In genomic region chr17:31008374-31009035, GRCh38 we compare ENCODE assay signal across 8 cellular contexts. TPM values are rescaled to one million over a fixed set of nuclear protein-coding genes. Genes with fewer than 3 reads are reported as not detected.
DNase-seq lines count a peak whose midpoint lies in the region; ATAC-seq and TF ChIP-seq lines count a peak whose summit lies in the region.

No MANE protein-coding gene starts in this region.

- DNase-seq in GM13977 (ENCODE audit: low spot score) (peak; percentile 72), HuH-7 (ENCODE audit: low spot score) (peak; percentile 65), WTC11 (ENCODE audit: low spot score) (peak; percentile 78), cardiac fibroblast (ENCODE audit: low read depth in 2 of 2) (peak; percentile 67 to 72), iPS-NIHi7 (ENCODE audit: extremely low spot score) (peak; percentile 73)

- H3K9me3 ChIP-seq in skeletal muscle satellite cell (replicated peaks; ENCODE audit: low read length) = no peaks in the 10 kb centered on the region

- no peaks in the 10 kb centered on the region for H3K36me3 ChIP-seq in skeletal muscle satellite cell (ENCODE audit: insufficient read depth, low read length)

- no peak overlapping the region for H3K27ac Mint-ChIP-seq in WTC11

- peaks cover 17% of the 10 kb centered on the region for H3K4me1 ChIP-seq in skeletal muscle satellite cell (ENCODE audit: control insufficient read depth, insufficient read depth, low read length)

- H3K9me3 Mint-ChIP-seq in WTC11 = no peaks in the 10 kb centered on the region

- CTCF ChIA-PET in WTC11 (lab: Charles Lee) = interaction anchor here (0.6 to 1.6 kb wide), 11 partner anchors 9 to 860 kb away, joined by 3 to 6 read pairs (median 4); partner anchors contain the start of genes ADAP2 and RNF135

- peak overlapping the region; percentile 87 for H3K4me3 Mint-ChIP-seq in WTC11

- H3K27me3 ChIP-seq in skeletal muscle satellite cell (ENCODE audit: control insufficient read depth, insufficient read depth, low read length) = no peaks in the 10 kb centered on the region

- H3K4me2 ChIP-seq in skeletal muscle satellite cell (ENCODE audit: low read length) = peak overlapping the region; percentile 70

- peaks cover 46% of the 10 kb centered on the region for H3K27me3 Mint-ChIP-seq in WTC11 (ENCODE audit: low read depth)

- peaks cover 17% of the 10 kb centered on the region for H3K4me1 Mint-ChIP-seq in WTC11

- TF ChIP-seq CTCF in GM13977 (IDR thresholded peaks at IDR 0.05; ENCODE audit: extremely low read depth, insufficient read depth, missing control alignments) = no peak
- TF ChIP-seq CTCF in WTC11 (IDR thresholded peaks at IDR 0.05) = no peak
- peak; percentile 3 for TF ChIP-seq CTCF in cardiac fibroblast (IDR thresholded peaks at IDR 0.05; ENCODE audit: low read depth, low read length)

- in situ Hi-C loops in GM13977 (cut with MboI; ENCODE audit: low pct_unique_long_range_greater_than_20kb, low sequenced_read_pairs, unreplicated experiment) = no loop called here

- no peak overlapping the region for H3K9ac ChIP-seq in skeletal muscle satellite cell (ENCODE audit: low read depth, low read length)

- POLR2A ChIA-PET in WTC11 (lab: Charles Lee) = interaction anchor here (0.6 to 2.5 kb wide), 7 partner anchors 12 to 102 kb away, joined by 3 to 9 read pairs (median 4); partner anchors contain the start of genes NF1, RNF135 and TEFM

- H3K4me3 ChIP-seq in cardiac fibroblast (replicated peaks in 1 of 2; ENCODE audit: low read depth in 2 of 2, low read length in 2 of 2) (peak overlapping the region; percentile 45 to 53), skeletal muscle satellite cell (ENCODE audit: low read length) (peak overlapping the region; percentile 43)

- no peaks in the 10 kb centered on the region for H3K36me3 Mint-ChIP-seq in WTC11

- ATAC-seq in WTC11 = peak; percentile 92
- no peak for ATAC-seq in HG03139 (IDR thresholded peaks at IDR 0.05; ENCODE audit: unreplicated experiment)
- ATAC-seq in HG02623 (IDR thresholded peaks at IDR 0.05; ENCODE audit: unreplicated experiment) = no peak

TF ChIP-seq in WTC11, 78 proteins besides CTCF, POLR2A, EP300 and RAD21 (continues in another document):
- peak; percentile 95 for TF ChIP-seq HMGXB4 (CRISPR knock-in tag; IDR thresholded peaks at IDR 0.05)
- no peak for TF ChIP-seq NR2C2 (CRISPR knock-in tag; IDR thresholded peaks at IDR 0.05)
- TF ChIP-seq ATF6 (CRISPR knock-in tag; IDR thresholded peaks at IDR 0.05) = no peak
- TF ChIP-seq MAX (CRISPR knock-in tag; IDR thresholded peaks at IDR 0.05) = 0 out of 2 replicates have a peak, but pooled peaks have one; percentile 29
- peak; percentile 44; the same call in 1 of the 2 replicates for TF ChIP-seq FOXK1 (CRISPR knock-in tag; IDR thresholded peaks at IDR 0.05)
- peak; percentile 53; the same call in 1 of the 2 replicates for TF ChIP-seq ARID4B (CRISPR knock-in tag; IDR thresholded peaks at IDR 0.05; ENCODE audit: borderline replicate concordance)
- 0 out of 2 replicates have a peak, but pooled peaks have one; percentile 24 for TF ChIP-seq ZNF281 (CRISPR knock-in tag; IDR thresholded peaks at IDR 0.05)
- no peak for TF ChIP-seq ZNF423 (CRISPR knock-in tag; IDR thresholded peaks at IDR 0.05)
- TF ChIP-seq E2F5 (CRISPR knock-in tag; IDR thresholded peaks at IDR 0.05) = peak; percentile 16; the same call in 1 of the 2 replicates

RNA-seq across cellular contexts. Expression of gene RNF135, which starts 37.7 kb away (rescaled TPM):
- 10.3 to 12.3 TPM (median 10.4 TPM) in 3 replicates for total RNA-seq in WTC11 (2021)
- total RNA-seq in skeletal muscle satellite cell (2012; rRNA removed) = 8.6 and 12.2 TPM in 2 replicates
